In the genomic region with DNA sequence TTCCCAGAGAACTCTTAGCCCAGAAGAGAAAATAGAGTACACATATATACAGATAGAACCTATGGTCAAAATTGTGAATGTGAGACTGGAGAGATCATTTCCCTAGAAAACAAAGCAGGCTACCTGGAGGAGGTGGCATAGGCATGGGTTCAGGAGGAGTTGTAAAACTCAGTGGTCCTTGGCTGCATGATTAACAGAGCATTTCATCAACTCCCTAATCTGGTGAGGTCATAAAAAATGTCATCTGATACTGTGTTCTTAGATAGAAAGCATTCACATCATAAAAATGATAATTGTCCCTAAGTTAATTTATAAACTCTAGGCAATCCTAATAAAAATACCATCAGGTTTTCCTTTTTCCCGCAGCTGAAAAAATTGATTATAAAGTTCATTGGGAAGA, we compare ENCODE assay signal across 1 cellular context.
TF ChIP-seq lines count a peak whose summit lies in the region.

No MANE protein-coding gene starts in this region.

TF ChIP-seq in HEK293, 187 proteins besides CTCF, POLR2A, EP300 and RAD21 (continued from another document and continues in another):
- TF ChIP-seq HIC1 (tag by site-specific recombination; IDR thresholded peaks at IDR 0.05) (no peak; the same call in 1 of the 2 replicates), ZNF558 (tag by site-specific recombination; IDR thresholded peaks at IDR 0.05) (no peak), YY2 (tag by site-specific recombination; IDR thresholded peaks at IDR 0.05) (no peak), ZFP41 (tag by site-specific recombination; IDR thresholded peaks at IDR 0.05; ENCODE audit: borderline replicate concordance) (no peak), ZNF707 (tag by site-specific recombination; IDR thresholded peaks at IDR 0.05) (no peak), ZNF530 (tag by site-specific recombination; IDR thresholded peaks at IDR 0.05; ENCODE audit: low read depth) (no peak), ZNF623 (tag by site-specific recombination; IDR thresholded peaks at IDR 0.05) (no peak), PRDM4 (tag by site-specific recombination; IDR thresholded peaks at IDR 0.05) (0 out of 2 replicates have a peak, but pooled peaks have one; percentile 8), ZNF785 (tag by site-specific recombination; IDR thresholded peaks at IDR 0.05) (no peak), ZNF174 (tag by site-specific recombination; IDR thresholded peaks at IDR 0.05) (no peak), ZSCAN16 (tag by site-specific recombination; IDR thresholded peaks at IDR 0.05) (no peak), ZNF423 (tag by site-specific recombination; IDR thresholded peaks at IDR 0.05) (no peak), ZNF645 (tag by site-specific recombination; IDR thresholded peaks at IDR 0.05) (no peak), RBAK (tag by site-specific recombination; IDR thresholded peaks at IDR 0.05) (no peak), PRDM1 (tag by site-specific recombination; IDR thresholded peaks at IDR 0.05) (no peak), ZNF324 (tag by site-specific recombination; IDR thresholded peaks at IDR 0.05) (no peak), ZEB2 (tag by site-specific recombination; IDR thresholded peaks at IDR 0.05) (peak; percentile 66), TRIM28 (IDR thresholded peaks at IDR 0.05; ENCODE audit: borderline replicate concordance, low read length) (no peak), ZNF704 (tag by site-specific recombination; IDR thresholded peaks at IDR 0.05) (no peak), ZNF302 (tag by site-specific recombination; IDR thresholded peaks at IDR 0.05; ENCODE audit: low read depth) (no peak), ZNF843 (tag by site-specific recombination; IDR thresholded peaks at IDR 0.05) (peak; percentile 49; the same call in 1 of the 2 replicates), ZNF514 (tag by site-specific recombination; IDR thresholded peaks at IDR 0.05) (no peak), WT1 (tag by site-specific recombination; IDR thresholded peaks at IDR 0.05) (peak; percentile 30; the same call in 1 of the 2 replicates), OVOL3 (tag by site-specific recombination; IDR thresholded peaks at IDR 0.05) (no peak), ZNF157 (tag by site-specific recombination; IDR thresholded peaks at IDR 0.05) (no peak), ZNF501 (tag by site-specific recombination; IDR thresholded peaks at IDR 0.05) (no peak), ZNF37A (tag by site-specific recombination; IDR thresholded peaks at IDR 0.05) (no peak), FEZF1 (tag by site-specific recombination; IDR thresholded peaks at IDR 0.05) (peak; percentile 44; the same call in 1 of the 2 replicates), ZNF624 (tag by site-specific recombination; IDR thresholded peaks at IDR 0.05) (no peak), HOXA7 (CRISPR knock-in tag; IDR thresholded peaks at IDR 0.05; ENCODE audit: borderline replicate concordance) (no peak), REPIN1 (tag by site-specific recombination; IDR thresholded peaks at IDR 0.05; ENCODE audit: low read depth) (no peak), ZNF311 (tag by site-specific recombination; IDR thresholded peaks at IDR 0.05; ENCODE audit: borderline replicate concordance) (no peak), ZNF791 (tag by site-specific recombination; IDR thresholded peaks at IDR 0.05) (no peak), ZBTB44 (tag by site-specific recombination; IDR thresholded peaks at IDR 0.05) (no peak)
- TF ChIP-seq, protein P1, sequence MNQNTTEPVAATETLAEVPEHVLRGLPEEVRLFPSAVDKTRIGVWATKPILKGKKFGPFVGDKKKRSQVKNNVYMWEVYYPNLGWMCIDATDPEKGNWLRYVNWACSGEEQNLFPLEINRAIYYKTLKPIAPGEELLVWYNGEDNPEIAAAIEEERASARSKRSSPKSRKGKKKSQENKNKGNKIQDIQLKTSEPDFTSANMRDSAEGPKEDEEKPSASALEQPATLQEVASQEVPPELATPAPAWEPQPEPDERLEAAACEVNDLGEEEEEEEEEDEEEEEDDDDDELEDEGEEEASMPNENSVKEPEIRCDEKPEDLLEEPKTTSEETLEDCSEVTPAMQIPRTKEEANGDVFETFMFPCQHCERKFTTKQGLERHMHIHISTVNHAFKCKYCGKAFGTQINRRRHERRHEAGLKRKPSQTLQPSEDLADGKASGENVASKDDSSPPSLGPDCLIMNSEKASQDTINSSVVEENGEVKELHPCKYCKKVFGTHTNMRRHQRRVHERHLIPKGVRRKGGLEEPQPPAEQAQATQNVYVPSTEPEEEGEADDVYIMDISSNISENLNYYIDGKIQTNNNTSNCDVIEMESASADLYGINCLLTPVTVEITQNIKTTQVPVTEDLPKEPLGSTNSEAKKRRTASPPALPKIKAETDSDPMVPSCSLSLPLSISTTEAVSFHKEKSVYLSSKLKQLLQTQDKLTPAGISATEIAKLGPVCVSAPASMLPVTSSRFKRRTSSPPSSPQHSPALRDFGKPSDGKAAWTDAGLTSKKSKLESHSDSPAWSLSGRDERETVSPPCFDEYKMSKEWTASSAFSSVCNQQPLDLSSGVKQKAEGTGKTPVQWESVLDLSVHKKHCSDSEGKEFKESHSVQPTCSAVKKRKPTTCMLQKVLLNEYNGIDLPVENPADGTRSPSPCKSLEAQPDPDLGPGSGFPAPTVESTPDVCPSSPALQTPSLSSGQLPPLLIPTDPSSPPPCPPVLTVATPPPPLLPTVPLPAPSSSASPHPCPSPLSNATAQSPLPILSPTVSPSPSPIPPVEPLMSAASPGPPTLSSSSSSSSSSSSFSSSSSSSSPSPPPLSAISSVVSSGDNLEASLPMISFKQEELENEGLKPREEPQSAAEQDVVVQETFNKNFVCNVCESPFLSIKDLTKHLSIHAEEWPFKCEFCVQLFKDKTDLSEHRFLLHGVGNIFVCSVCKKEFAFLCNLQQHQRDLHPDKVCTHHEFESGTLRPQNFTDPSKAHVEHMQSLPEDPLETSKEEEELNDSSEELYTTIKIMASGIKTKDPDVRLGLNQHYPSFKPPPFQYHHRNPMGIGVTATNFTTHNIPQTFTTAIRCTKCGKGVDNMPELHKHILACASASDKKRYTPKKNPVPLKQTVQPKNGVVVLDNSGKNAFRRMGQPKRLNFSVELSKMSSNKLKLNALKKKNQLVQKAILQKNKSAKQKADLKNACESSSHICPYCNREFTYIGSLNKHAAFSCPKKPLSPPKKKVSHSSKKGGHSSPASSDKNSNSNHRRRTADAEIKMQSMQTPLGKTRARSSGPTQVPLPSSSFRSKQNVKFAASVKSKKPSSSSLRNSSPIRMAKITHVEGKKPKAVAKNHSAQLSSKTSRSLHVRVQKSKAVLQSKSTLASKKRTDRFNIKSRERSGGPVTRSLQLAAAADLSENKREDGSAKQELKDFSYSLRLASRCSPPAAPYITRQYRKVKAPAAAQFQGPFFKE (tag by site-specific recombination; IDR thresholded peaks at IDR 0.05; ENCODE audit: borderline replicate concordance), result no peak
- TF ChIP-seq, protein P2, sequence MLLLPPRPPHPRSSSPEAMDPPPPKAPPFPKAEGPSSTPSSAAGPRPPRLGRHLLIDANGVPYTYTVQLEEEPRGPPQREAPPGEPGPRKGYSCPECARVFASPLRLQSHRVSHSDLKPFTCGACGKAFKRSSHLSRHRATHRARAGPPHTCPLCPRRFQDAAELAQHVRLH (tag by site-specific recombination; IDR thresholded peaks at IDR 0.05), result no peak
- TF ChIP-seq, protein P3, sequence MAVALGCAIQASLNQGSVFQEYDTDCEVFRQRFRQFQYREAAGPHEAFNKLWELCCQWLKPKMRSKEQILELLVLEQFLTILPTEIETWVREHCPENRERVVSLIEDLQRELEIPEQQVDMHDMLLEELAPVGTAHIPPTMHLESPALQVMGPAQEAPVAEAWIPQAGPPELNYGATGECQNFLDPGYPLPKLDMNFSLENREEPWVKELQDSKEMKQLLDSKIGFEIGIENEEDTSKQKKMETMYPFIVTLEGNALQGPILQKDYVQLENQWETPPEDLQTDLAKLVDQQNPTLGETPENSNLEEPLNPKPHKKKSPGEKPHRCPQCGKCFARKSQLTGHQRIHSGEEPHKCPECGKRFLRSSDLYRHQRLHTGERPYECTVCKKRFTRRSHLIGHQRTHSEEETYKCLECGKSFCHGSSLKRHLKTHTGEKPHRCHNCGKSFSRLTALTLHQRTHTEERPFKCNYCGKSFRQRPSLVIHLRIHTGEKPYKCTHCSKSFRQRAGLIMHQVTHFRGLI (tag by site-specific recombination; IDR thresholded peaks at IDR 0.05), result no peak
- TF ChIP-seq, protein P4, sequence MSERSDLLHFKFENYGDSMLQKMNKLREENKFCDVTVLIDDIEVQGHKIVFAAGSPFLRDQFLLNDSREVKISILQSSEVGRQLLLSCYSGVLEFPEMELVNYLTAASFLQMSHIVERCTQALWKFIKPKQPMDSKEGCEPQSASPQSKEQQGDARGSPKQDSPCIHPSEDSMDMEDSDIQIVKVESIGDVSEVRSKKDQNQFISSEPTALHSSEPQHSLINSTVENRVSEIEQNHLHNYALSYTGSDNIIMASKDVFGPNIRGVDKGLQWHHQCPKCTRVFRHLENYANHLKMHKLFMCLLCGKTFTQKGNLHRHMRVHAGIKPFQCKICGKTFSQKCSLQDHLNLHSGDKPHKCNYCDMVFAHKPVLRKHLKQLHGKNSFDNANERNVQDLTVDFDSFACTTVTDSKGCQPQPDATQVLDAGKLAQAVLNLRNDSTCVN (tag by site-specific recombination; optimal IDR thresholded peaks at IDR 0.05), result no peak
- TF ChIP-seq, protein P5, sequence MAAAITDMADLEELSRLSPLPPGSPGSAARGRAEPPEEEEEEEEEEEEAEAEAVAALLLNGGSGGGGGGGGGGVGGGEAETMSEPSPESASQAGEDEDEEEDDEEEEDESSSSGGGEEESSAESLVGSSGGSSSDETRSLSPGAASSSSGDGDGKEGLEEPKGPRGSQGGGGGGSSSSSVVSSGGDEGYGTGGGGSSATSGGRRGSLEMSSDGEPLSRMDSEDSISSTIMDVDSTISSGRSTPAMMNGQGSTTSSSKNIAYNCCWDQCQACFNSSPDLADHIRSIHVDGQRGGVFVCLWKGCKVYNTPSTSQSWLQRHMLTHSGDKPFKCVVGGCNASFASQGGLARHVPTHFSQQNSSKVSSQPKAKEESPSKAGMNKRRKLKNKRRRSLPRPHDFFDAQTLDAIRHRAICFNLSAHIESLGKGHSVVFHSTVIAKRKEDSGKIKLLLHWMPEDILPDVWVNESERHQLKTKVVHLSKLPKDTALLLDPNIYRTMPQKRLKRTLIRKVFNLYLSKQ (tag by site-specific recombination; IDR thresholded peaks at IDR 0.05; ENCODE audit: borderline replicate concordance), result no peak
